In genomic region chr17:75270218-75270965, GRCh38 we compare ENCODE assay signal across 8 cellular contexts. TPM values are rescaled to one million over a fixed set of nuclear protein-coding genes. Genes with fewer than 3 reads are reported as not detected.
A peak's percentile ranks its signal among the peaks of the same experiment; 100 is the strongest.
DNase-seq lines count a peak whose midpoint lies in the region; ATAC-seq, FAIRE-seq and TF ChIP-seq lines count a peak whose summit lies in the region.

No MANE protein-coding gene starts in this region.

- peak in 3 of 4 donors; percentile 27 to 37 (median 30) for TF ChIP-seq CTCF in right lobe of liver (IDR thresholded peaks at IDR 0.05)

- no peak for TF ChIP-seq POLR2A in right lobe of liver (IDR thresholded peaks at IDR 0.05)

- H3K27me3 ChIP-seq in right lobe of liver, result no peaks in the 10 kb centered on the region

- H3K4me1 ChIP-seq in right lobe of liver, result peaks cover 0 to 15% (median 6%) of the 10 kb centered on the region in 4 donors

- H3K36me3 ChIP-seq in right lobe of liver, result peaks cover 0 to 15% (median 6%) of the 10 kb centered on the region in 4 donors

- peak; percentile 63 for FAIRE-seq in GM18507 (lab: Jason Lieb, UNC)

- H3K9me3 ChIP-seq in right lobe of liver, result no peaks in the 10 kb centered on the region

- H3K27ac ChIP-seq in right lobe of liver, result peak overlapping the region; percentile 79 to 88 (median 87)

- intact Hi-C loops in right lobe of liver (cut with DNase I), result loop anchor here in 1 of 2 donors (10.0 kb wide), 1 partner anchor 144 kb away; no protein-coding TSS in a partner anchor

- peak; percentile 83 for DNase-seq in AG08396 (ENCODE audit: low spot score)
- peak; percentile 47 for DNase-seq in GM18507 (ENCODE audit: extremely low spot score, insufficient read length, low read depth)
- DNase-seq in NCI-H226, result peak; percentile 74
- peak; percentile 28 for DNase-seq in activated CD4-positive, alpha-beta T cell treated with anti-CD3 and anti-CD28 coated beads for 1 hour
- peak; percentile 76 for DNase-seq in dermis blood vessel endothelial cell
- peak; percentile 73 to 77 (median 73) for DNase-seq in right lobe of liver
- DNase-seq in stimulated activated CD8-positive, alpha-beta memory T cell treated with anti-CD3 and anti-CD28 coated beads, Interleukin-15, amount 100 ng/mL, for 24 hours (ENCODE audit: low read depth), result peak; percentile 47

- peak overlapping the region; percentile 81 to 93 (median 86) for H3K4me3 ChIP-seq in right lobe of liver

- ATAC-seq in HG02973 (IDR thresholded peaks at IDR 0.05; ENCODE audit: unreplicated experiment), result peak; percentile 33
- peak; percentile 57 to 65 (median 63) for ATAC-seq in right lobe of liver

- WGBS in right lobe of liver (ENCODE audit: insufficient coverage, low coverage, low lambda C conversion rate, missing lambda C conversion rate), result 3% methylated on average over 15 of the region's 47 CpGs

RNA-seq across cellular contexts. Expression of gene MIF4GD, which starts 0.6 kb away (rescaled TPM):
- 10.6 and 12.8 TPM in 2 replicates for total RNA-seq in dermis blood vessel endothelial cell
- total RNA-seq in right lobe of liver, result 10 to 100 TPM in 2 of 6 experiments, 1 to 10 TPM in 4; 7.3 to 21.9 (median 8.2) TPM

RNA-seq across cellular contexts. Expression of gene MRPS7, which starts 8.7 kb away (rescaled TPM):
- total RNA-seq in dermis blood vessel endothelial cell, result 63.2 and 73.5 TPM in 2 replicates
- 10 to 100 TPM; 29.6 to 37.2 (median 33.7) TPM for total RNA-seq in right lobe of liver

RNA-seq across cellular contexts. Expression of gene GGA3, which starts 9.0 kb away (rescaled TPM):
- total RNA-seq in dermis blood vessel endothelial cell (11.9 and 26.4 TPM in 2 replicates), right lobe of liver (10 to 100 TPM; 12.4 to 18.9 (median 15.8) TPM)

RNA-seq across cellular contexts. Expression of gene SLC25A19, which starts 18.8 kb away (rescaled TPM):
- total RNA-seq in dermis blood vessel endothelial cell, result 10.3 and 13.1 TPM in 2 replicates
- 10 to 100 TPM in 2 of 6 experiments, 1 to 10 TPM in 4; 3.8 to 13.4 (median 7.3) TPM for total RNA-seq in right lobe of liver

Comparison
In these comparisons a context has a peak if more than half of its experiments do, and no peak if none do; other contexts are left out.
1. Peak in every context shown above with its lines: DNase-seq, ATAC-seq, H3K4me3 ChIP-seq and H3K27ac ChIP-seq.
2. DNase-seq: peak in every context shown above with its lines; median percentile 83 in AG08396; 76 in dermis blood vessel endothelial cell; 74 in NCI-H226; 73 in right lobe of liver; 47 in GM18507; 47 in stimulated activated CD8-positive, alpha-beta memory T cell treated with anti-CD3 and anti-CD28 coated beads, Interleukin-15, amount 100 ng/mL, for 24 hours; 28 in activated CD4-positive, alpha-beta T cell treated with anti-CD3 and anti-CD28 coated beads for 1 hour.